11 cellular contexts compared by ENCODE assay signal in genomic region chr2:190849774-190850173, GRCh38. TPM values are rescaled to one million over a fixed set of nuclear protein-coding genes. Genes with fewer than 3 reads are reported as not detected.
DNase-seq lines count a peak whose midpoint lies in the region; FAIRE-seq and TF ChIP-seq lines count a peak whose summit lies in the region.
"Had no signal": no experiment of that assay in that cellular context is flagged by ENCODE, and none has a peak within 500 bp of the region (broad histone marks: within the 10 kb centered on the region; RNA-seq: fewer than 3 reads in every experiment).

No MANE protein-coding gene starts in this region.

- H3K27ac ChIP-seq in astrocyte (ENCODE audit: low read depth, low read length) = no peak overlapping the region
- H3K27ac ChIP-seq: psoas muscle had no signal

- no peak for FAIRE-seq in astrocyte (lab: Jason Lieb, UNC)
- FAIRE-seq in D721Med (lab: Jason Lieb, UNC) = no peak

- H3K27me3 Mint-ChIP-seq in astrocyte (ENCODE audit: low read depth, unreplicated experiment) (no peaks in the 10 kb centered on the region), immature natural killer cell (ENCODE audit: low read depth in 3 of 3) (peaks cover 0 to 2% (median 0%) of the 10 kb centered on the region in 3 donors)
- H3K27me3 Mint-ChIP-seq: B cell had no signal

- no peaks in the 10 kb centered on the region for H3K79me2 ChIP-seq in astrocyte (ENCODE audit: insufficient read depth, low read length)

- DNase-seq in ACHN (peak; percentile 51), HS-5 (ENCODE audit: low read depth) (peak; percentile 84), astrocyte (ENCODE audit: low read depth) (peak; percentile 89), foreskin fibroblast (peak; percentile 69 to 90), D721Med (ENCODE audit: insufficient read length, low spot score) (no peak), immature natural killer cell (no peak), iPS-NIHi11 (ENCODE audit: low spot score) (no peak), DMS79 (lab: John Stamatoyannopoulos, UW) (no peak)

- H3K9me3 ChIP-seq in astrocyte (ENCODE audit: insufficient read depth, low read depth, low read length) = no peaks in the 10 kb centered on the region
- H3K9me3 ChIP-seq: psoas muscle had no signal

- no peak overlapping the region for H3K4me3 Mint-ChIP-seq in astrocyte (ENCODE audit: unreplicated experiment)
- H3K4me3 Mint-ChIP-seq in immature natural killer cell = no peak overlapping the region
- H3K4me3 Mint-ChIP-seq: activated T-cell treated with anti-CD3 and anti-CD28 coated beads, Interleukin-2, amount 50 U/mL, for 4 hours; B cell had no signal

- no peaks in the 10 kb centered on the region for H3K9me3 Mint-ChIP-seq in astrocyte (ENCODE audit: unreplicated experiment)
- no peaks in the 10 kb centered on the region for H3K9me3 Mint-ChIP-seq in immature natural killer cell
- H3K9me3 Mint-ChIP-seq: activated T-cell treated with anti-CD3 and anti-CD28 coated beads, Interleukin-2, amount 50 U/mL, for 4 hours had no signal

- no peak overlapping the region for H2AFZ ChIP-seq in astrocyte (ENCODE audit: low read depth, low read length)

- TF ChIP-seq CTCF in astrocyte (IDR thresholded peaks at IDR 0.05; ENCODE audit: insufficient read depth, low read depth, low read length) (no peak), foreskin fibroblast (IDR thresholded peaks at IDR 0.05; ENCODE audit: low read depth, low read length) (no peak), D721Med (IDR thresholded peaks at IDR 0.05; ENCODE audit: insufficient read depth, missing control alignments) (no peak)

- peaks cover 17% of the 10 kb centered on the region for H3K4me1 Mint-ChIP-seq in astrocyte (ENCODE audit: low read depth, unreplicated experiment)
- H3K4me1 Mint-ChIP-seq in immature natural killer cell = no peaks in the 10 kb centered on the region

- H3K27ac Mint-ChIP-seq in astrocyte (ENCODE audit: unreplicated experiment) (peak overlapping the region; percentile 29), immature natural killer cell (no peak overlapping the region)
- H3K27ac Mint-ChIP-seq: B cell had no signal

- H3K36me3 Mint-ChIP-seq in astrocyte (ENCODE audit: low read depth, unreplicated experiment) = no peaks in the 10 kb centered on the region
- H3K36me3 Mint-ChIP-seq in immature natural killer cell = no peaks in the 10 kb centered on the region

- no peaks in the 10 kb centered on the region for H3K27me3 ChIP-seq in astrocyte (ENCODE audit: insufficient read depth, low read length)

- no peak overlapping the region for H3K9ac ChIP-seq in astrocyte (ENCODE audit: low read length)

- no peaks in the 10 kb centered on the region for H3K36me3 ChIP-seq in astrocyte (ENCODE audit: insufficient read depth, low read length)

- in situ Hi-C loops in ACHN (cut with HindIII; ENCODE audit: low pct_ligation_motif_present, low pct_unique_long_range_greater_than_20kb, low sequenced_read_pairs) = no loop called here

- H4K20me1 ChIP-seq in astrocyte (ENCODE audit: insufficient read depth, low read length) = no peaks in the 10 kb centered on the region

- H3K4me2 ChIP-seq in astrocyte (ENCODE audit: low read length) = peak overlapping the region; percentile 9

- H3K4me3 ChIP-seq in astrocyte (ENCODE audit: insufficient read depth, low read depth, low read length) = no peak overlapping the region
- H3K4me3 ChIP-seq in foreskin fibroblast (ENCODE audit: low read depth in 1 of 2, low read length in 2 of 2) = no peak overlapping the region
- H3K4me3 ChIP-seq: psoas muscle had no signal

- H3K4me1 ChIP-seq in astrocyte (ENCODE audit: insufficient read depth, low read length) = peaks cover 17% of the 10 kb centered on the region
- H3K4me1 ChIP-seq: psoas muscle had no signal

RNA-seq across cellular contexts. Expression of gene GLS, which starts 30.8 kb away (rescaled TPM):
- total RNA-seq in astrocyte = 189 and 194 TPM in 2 replicates
- 10 to 100 TPM; 20.5 to 37.8 (median 29.7) TPM for polyA plus RNA-seq in immature natural killer cell

Comparison
In these comparisons a context has a peak if more than half of its experiments do, and no peak if none do; other contexts are left out.
1. DNase-seq: peak in ACHN (single experiment), HS-5 (single experiment), astrocyte (single experiment) and foreskin fibroblast (2 of 2); none in D721Med (single experiment), immature natural killer cell (0 of 3), iPS-NIHi11 (single experiment) and DMS79 (single experiment).